ENCODE assay signal across 8 cellular contexts in genomic region chr12:50166776-50167025, GRCh38. TPM values are rescaled to one million over a fixed set of nuclear protein-coding genes. Genes with fewer than 3 reads are reported as not detected.
DNase-seq lines count a peak whose midpoint lies in the region; TF ChIP-seq lines count a peak whose summit lies in the region.

No MANE protein-coding gene starts in this region.

- H3K4me1 Mint-ChIP-seq in T-helper 1 cell treated with Interleukin-12 subunit alpha and Interleukin-12 subunit beta and Interleukin-4 antibody, amounts not matched to agents 30 μg/mL and 1 μg/mL, for 36 hours (ENCODE audit: low read depth): peaks cover 21% of the 10 kb centered on the region
- peaks cover 32% of the 10 kb centered on the region for H3K4me1 Mint-ChIP-seq in nephron

- H3K4me3 ChIP-seq in dorsolateral prefrontal cortex: peak overlapping the region; percentile 74 to 99 (median 92)
- peak overlapping the region; percentile 52 to 99 (median 73) for H3K4me3 ChIP-seq in tibial nerve

- 0 to 2% methylated on average over 10 of the region's 10 CpGs for WGBS in tibial nerve, 2 donors

- peak overlapping the region; percentile 95 for H3K27ac Mint-ChIP-seq in T-helper 1 cell treated with Interleukin-12 subunit alpha and Interleukin-12 subunit beta and Interleukin-4 antibody, amounts not matched to agents 30 μg/mL and 1 μg/mL, for 36 hours
- peak overlapping the region; percentile 99 for H3K27ac Mint-ChIP-seq in nephron

- intact Hi-C loops in dorsolateral prefrontal cortex (cut with DNase I): loop anchor here (1.0 to 5.0 kb wide), 4 partner anchors 34 to 81 kb away; partner anchors contain the start of genes COX14 (in 2 of the 2) and SMARCD1 (in 2 of the 2)

- peaks cover 7% of the 10 kb centered on the region for H3K36me3 Mint-ChIP-seq in T-helper 1 cell treated with Interleukin-12 subunit alpha and Interleukin-12 subunit beta and Interleukin-4 antibody, amounts not matched to agents 30 μg/mL and 1 μg/mL, for 36 hours (ENCODE audit: low read depth)
- H3K36me3 Mint-ChIP-seq in nephron (ENCODE audit: low read depth): peaks cover 8% of the 10 kb centered on the region

- H3K36me3 ChIP-seq in tibial nerve: no peaks in the 10 kb centered on the region

- TF ChIP-seq POLR2A in tibial nerve (IDR thresholded peaks at IDR 0.05): no peak

- no peaks in the 10 kb centered on the region for H3K9me3 ChIP-seq in tibial nerve

- no peak for TF ChIP-seq CTCF in dorsolateral prefrontal cortex (IDR thresholded peaks at IDR 0.05 in 54 of 56, conservative IDR thresholded peaks at IDR 0.05 in 2 of 56; ENCODE audit: low read depth in 1 of 56, partially characterized antibody in 56 of 56)
- no peak for TF ChIP-seq CTCF in nephron (IDR thresholded peaks at IDR 0.05; ENCODE audit: unreplicated experiment in 3 of 3)
- no peak for TF ChIP-seq CTCF in tibial nerve (IDR thresholded peaks at IDR 0.05)

- no peak for TF ChIP-seq EP300 in tibial nerve (IDR thresholded peaks at IDR 0.05)

- H3K4me1 ChIP-seq in tibial nerve: peaks cover 0 to 30% (median 10%) of the 10 kb centered on the region in 4 donors

- no peaks in the 10 kb centered on the region for H3K9me3 Mint-ChIP-seq in T-helper 1 cell treated with Interleukin-12 subunit alpha and Interleukin-12 subunit beta and Interleukin-4 antibody, amounts not matched to agents 30 μg/mL and 1 μg/mL, for 36 hours
- H3K9me3 Mint-ChIP-seq in nephron: peaks cover 7% of the 10 kb centered on the region

- DNase-seq in activated CD4-positive, alpha-beta T cell treated with anti-CD3 and anti-CD28 coated beads for 24 hours (ENCODE audit: low read depth in 2 of 2): peak; percentile 31 to 57
- no peak for DNase-seq in activated CD4-positive, alpha-beta T cell treated with anti-CD3 and anti-CD28 coated beads for 1 hour
- DNase-seq in dorsolateral prefrontal cortex (peak in 1 of 10 donors; percentile 37), tibial nerve (ENCODE audit: low spot score in 2 of 2) (no peak), OCI-M2 (lab: John Stamatoyannopoulos, UW; ENCODE audit: unreplicated experiment) (no peak), AG08396 (ENCODE audit: low spot score) (no peak)

- no peaks in the 10 kb centered on the region for H3K27me3 ChIP-seq in dorsolateral prefrontal cortex
- no peaks in the 10 kb centered on the region for H3K27me3 ChIP-seq in tibial nerve

- H3K4me3 Mint-ChIP-seq in T-helper 1 cell treated with Interleukin-12 subunit alpha and Interleukin-12 subunit beta and Interleukin-4 antibody, amounts not matched to agents 30 μg/mL and 1 μg/mL, for 36 hours: peak overlapping the region; percentile 92
- H3K4me3 Mint-ChIP-seq in nephron: peak overlapping the region; percentile 93 to 98 (median 94)

- no peaks in the 10 kb centered on the region for H3K27me3 Mint-ChIP-seq in T-helper 1 cell treated with Interleukin-12 subunit alpha and Interleukin-12 subunit beta and Interleukin-4 antibody, amounts not matched to agents 30 μg/mL and 1 μg/mL, for 36 hours (ENCODE audit: low read depth)
- no peaks in the 10 kb centered on the region for H3K27me3 Mint-ChIP-seq in nephron (ENCODE audit: low read depth)

- H3K27ac ChIP-seq in dorsolateral prefrontal cortex: peak overlapping the region in 58 of 59 donors; percentile 30 to 97 (median 88)
- H3K27ac ChIP-seq in tibial nerve: peak overlapping the region; percentile 81 to 98 (median 96)

RNA-seq across cellular contexts. Expression of gene CERS5, which starts 0.5 kb away (rescaled TPM):
- total RNA-seq in dorsolateral prefrontal cortex (100 to 1,000 TPM in 13 of 120 experiments, 10 to 100 TPM in 107; 48.2 to 123 (median 77.2) TPM), tibial nerve (10 to 100 TPM; 30.3 to 45.5 (median 40.5) TPM)

RNA-seq across cellular contexts. Expression of gene COX14, which starts 54.7 kb away (rescaled TPM):
- total RNA-seq in dorsolateral prefrontal cortex (10 to 100 TPM; 34.1 to 74.3 (median 53.9) TPM), tibial nerve (10 to 100 TPM; 35.8 to 91.5 (median 55.2) TPM)

Comparison
In these comparisons a context has a peak if more than half of its experiments do, and no peak if none do; other contexts are left out.
1. DNase-seq: peak in activated CD4-positive, alpha-beta T cell treated with anti-CD3 and anti-CD28 coated beads for 24 hours (2 of 2); none in activated CD4-positive, alpha-beta T cell treated with anti-CD3 and anti-CD28 coated beads for 1 hour (single experiment), tibial nerve (0 of 2), OCI-M2 (single experiment) and AG08396 (single experiment).